In genomic region chr1:168342572-168343280, GRCh38 we compare ENCODE assay signal across 8 cellular contexts.
DNase-seq lines count a peak whose midpoint lies in the region; ATAC-seq, FAIRE-seq and TF ChIP-seq lines count a peak whose summit lies in the region.

No MANE protein-coding gene starts in this region.

- no peaks in the 10 kb centered on the region for H3K27me3 ChIP-seq in keratinocyte (ENCODE audit: control insufficient read depth, extremely low read depth, insufficient read depth, low read length)

- H4K20me1 ChIP-seq in keratinocyte (ENCODE audit: control insufficient read depth, extremely low read depth, insufficient read depth, low read length): no peaks in the 10 kb centered on the region

- peak overlapping the region; percentile 74 for H3K4me2 ChIP-seq in keratinocyte (ENCODE audit: control insufficient read depth, extremely low read depth, insufficient read depth, low read depth, low read length)

- no peaks in the 10 kb centered on the region for H3K36me3 ChIP-seq in keratinocyte (ENCODE audit: control insufficient read depth in 2 of 2, extremely low read depth in 1 of 2, insufficient read depth in 2 of 2, low read length in 2 of 2)

- no peaks in the 10 kb centered on the region for H3K79me2 ChIP-seq in keratinocyte (ENCODE audit: control insufficient read depth, insufficient read depth, low read length)

- no peaks in the 10 kb centered on the region for H3K9me3 ChIP-seq in keratinocyte (ENCODE audit: control insufficient read depth, low read depth, low read length)

- no peaks in the 10 kb centered on the region for H3K9me1 ChIP-seq in keratinocyte (ENCODE audit: control insufficient read depth, extremely low read depth, insufficient read depth, low read length)

- FAIRE-seq in keratinocyte (lab: Jason Lieb, UNC): peak; percentile 48

- peak overlapping the region; percentile 45 for H3K27ac ChIP-seq in caudate nucleus (ENCODE audit: low read depth, low read length)
- no peak overlapping the region for H3K27ac ChIP-seq in keratinocyte (ENCODE audit: control insufficient read depth, insufficient read depth, low read length)

- peaks cover 4% of the 10 kb centered on the region for H3K4me1 ChIP-seq in keratinocyte (ENCODE audit: control insufficient read depth, extremely low read depth, insufficient read depth, low read length)

- peak overlapping the region in 1 of 3 experiments; percentile 29 for H3K4me3 ChIP-seq in keratinocyte (ENCODE audit: control insufficient read depth in 2 of 3, extremely low read depth in 1 of 3, insufficient read depth in 2 of 3, low read depth in 1 of 3, low read length in 3 of 3)

- DNase-seq in ACHN (peak; percentile 79), NCI-H2227 (lab: John Stamatoyannopoulos, UW; ENCODE audit: unreplicated experiment) (peak; percentile 88), caudate nucleus (lab: John Stamatoyannopoulos, UW) (peak; percentile 20 to 97 (median 80)), keratinocyte (ENCODE audit: low read depth, low spot score) (peak; percentile 68)
- DNase-seq in activated CD4-positive, CD25-positive, alpha-beta regulatory T cell (lab: John Stamatoyannopoulos, UW): peak; percentile 65 to 80 (median 75)
- peak; percentile 83 for DNase-seq in stimulated activated CD4-positive, alpha-beta T cell treated with anti-CD3 and anti-CD28 coated beads, Interleukin-15, amount 100 ng/mL, for 48 hours (ENCODE audit: low read depth in 2 of 2)

- TF ChIP-seq CTCF in keratinocyte (optimal IDR thresholded peaks at IDR 0.05 in 1 of 3, IDR thresholded peaks at IDR 0.05 in 1 of 3, conservative IDR thresholded peaks at IDR 0.05 in 1 of 3; ENCODE audit: extremely low read depth in 1 of 3, insufficient read depth in 2 of 3, low read length in 3 of 3): peak; percentile 69 to 87 (median 81)

- peak; percentile 87 for ATAC-seq in GM18868 (IDR thresholded peaks at IDR 0.05; ENCODE audit: unreplicated experiment)
- peak; percentile 90 for ATAC-seq in HG03175 (IDR thresholded peaks at IDR 0.05; ENCODE audit: unreplicated experiment)

- in situ Hi-C loops in ACHN (cut with HindIII; ENCODE audit: low pct_ligation_motif_present, low pct_unique_long_range_greater_than_20kb, low sequenced_read_pairs): no loop called here

- H3K9ac ChIP-seq in keratinocyte (ENCODE audit: control insufficient read depth, extremely low read depth, insufficient read depth, low read length): no peak overlapping the region

- dilution Hi-C loops in keratinocyte (cut with MboI; ENCODE audit: extremely low pct_ligation_motif_present, low sequenced_read_pairs): no loop called here

- H2AFZ ChIP-seq in keratinocyte (ENCODE audit: control insufficient read depth, low read length): peak overlapping the region; percentile 83
